Comparison of ENCODE assay signal across 7 cellular contexts in genomic region chr19:40570313-40571004, GRCh38.
A peak's percentile ranks its signal among the peaks of the same experiment; 100 is the strongest.
DNase-seq lines count a peak whose midpoint lies in the region; ATAC-seq, FAIRE-seq and TF ChIP-seq lines count a peak whose summit lies in the region.

No MANE protein-coding gene starts in this region.

- peak; percentile 100 for FAIRE-seq in GM18507 (lab: Jason Lieb, UNC)

- peak overlapping the region; percentile 55 for H3K4me3 ChIP-seq in retinal pigment epithelial cell (ENCODE audit: low read length)

- TF ChIP-seq CTCF in retinal pigment epithelial cell (conservative IDR thresholded peaks at IDR 0.05; ENCODE audit: low read depth, low read length): no peak

- peak; percentile 73 for ATAC-seq in HG02981 (IDR thresholded peaks at IDR 0.05; ENCODE audit: unreplicated experiment)

- DNase-seq in GM18507 (ENCODE audit: extremely low spot score, insufficient read length, low read depth) (peak; percentile 99), NCI-H2029 (lab: John Stamatoyannopoulos, UW) (peak; percentile 99), T1000 (lab: John Stamatoyannopoulos, UW) (peak; percentile 99), astrocyte of the hippocampus (ENCODE audit: low read depth, low spot score) (peak; percentile 100), hypothalamus (lab: John Stamatoyannopoulos, UW) (peak; percentile 50 to 98 (median 94)), retinal pigment epithelial cell (ENCODE audit: low read depth) (peak; percentile 97)

Comparison
In these comparisons a context has a peak if more than half of its experiments do, and no peak if none do; other contexts are left out.
1. Peak in every context shown above with its lines: DNase-seq, ATAC-seq and H3K4me3 ChIP-seq.